ENCODE assay signal across 1 cellular context in genomic region chr4:80202190-80202711, GRCh38.
TF ChIP-seq lines count a peak whose summit lies in the region.

No MANE protein-coding gene starts in this region.

TF ChIP-seq in K562, 482 proteins besides CTCF, POLR2A, EP300 and RAD21 (continued from another document):
- TF ChIP-seq ETS1 (conservative IDR thresholded peaks at IDR 0.05; ENCODE audit: control insufficient read depth, low read depth, low read length) (no peak), CBX1 (IDR thresholded peaks at IDR 0.05; ENCODE audit: low read depth) (peak; percentile 24; the same call in 1 of the 2 replicates), TFE3 (CRISPR knock-in tag; IDR thresholded peaks at IDR 0.05) (no peak), ETS2 (tag; IDR thresholded peaks at IDR 0.05; ENCODE audit: borderline replicate concordance, poor library complexity, severe bottlenecking) (no peak), NFRKB (IDR thresholded peaks at IDR 0.05; ENCODE audit: low read depth) (no peak), MAFG (tag; conservative IDR thresholded peaks at IDR 0.05) (no peak)
TF ChIP-seq in K562: peak in this region for 2.
